Comparison of ENCODE assay signal across 29 cellular contexts in the genomic region with DNA sequence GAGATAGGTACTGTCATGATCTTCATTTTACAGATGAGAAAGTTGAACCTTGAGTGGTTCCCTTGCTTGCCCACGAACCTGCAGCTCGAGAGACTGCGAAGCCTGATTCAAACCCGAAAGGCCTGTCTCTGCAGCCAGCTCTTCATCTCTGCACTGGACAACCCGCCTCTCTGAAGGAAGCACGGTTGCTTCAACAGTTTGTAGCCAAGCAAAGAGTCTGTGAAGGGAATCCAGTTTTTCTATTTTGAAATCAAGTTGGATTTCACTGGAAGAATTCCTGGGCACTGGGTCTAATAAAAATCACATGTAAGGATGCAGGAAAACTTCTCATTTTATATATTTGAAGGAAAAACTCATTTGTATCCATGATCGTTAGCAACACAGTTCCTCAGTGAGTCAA. TPM values are rescaled to one million over a fixed set of nuclear protein-coding genes. Genes with fewer than 3 reads are reported as not detected.
DNase-seq lines count a peak whose midpoint lies in the region; ATAC-seq and TF ChIP-seq lines count a peak whose summit lies in the region.
"Had no signal": no experiment of that assay in that cellular context is flagged by ENCODE, and none has a peak within 500 bp of the region (broad histone marks: within the 10 kb centered on the region; RNA-seq: fewer than 3 reads in every experiment).

No MANE protein-coding gene starts in this region.

- H3K27ac ChIP-seq in GM23248 (peak overlapping the region; percentile 26), endodermal cell (ENCODE audit: low read depth, low read length) (peak overlapping the region; percentile 19)
- H3K27ac ChIP-seq: A549, ascending aorta, C4-2B had no signal

- H3K9ac ChIP-seq in GM23248 = peak overlapping the region; percentile 55
- H3K9ac ChIP-seq in endodermal cell (ENCODE audit: extremely low read depth, low read length, poor library complexity, severe bottlenecking) = no peak overlapping the region

- peaks cover 25% of the 10 kb centered on the region for H3K4me1 Mint-ChIP-seq in endodermal cell
- peaks cover 30% of the 10 kb centered on the region for H3K4me1 Mint-ChIP-seq in stimulated activated effector memory CD8-positive, alpha-beta T cell treated with anti-CD3 and anti-CD28 coated beads, Interleukin-12 subunit alpha, Interleukin-12 subunit beta, amount 100 ng/mL, for 72 hours
- H3K4me1 Mint-ChIP-seq in activated T-cell treated with anti-CD3 and anti-CD28 coated beads, Interleukin-2, amount 50 U/mL, for 4 hours (ENCODE audit: low read depth) = peaks cover 26% of the 10 kb centered on the region

- H3K27me3 ChIP-seq in GM23248 (replicated peaks; ENCODE audit: insufficient read depth) (no peaks in the 10 kb centered on the region), endodermal cell (ENCODE audit: control insufficient read depth, insufficient read depth, low read length, poor library complexity, severe bottlenecking) (no peaks in the 10 kb centered on the region)
- H3K27me3 ChIP-seq: ascending aorta, Peyer's patch had no signal

- H3K9me2 ChIP-seq in GM23248 (ENCODE audit: insufficient read depth) = no peaks in the 10 kb centered on the region

- peaks cover 11% of the 10 kb centered on the region; the same call in 1 of the 2 replicates for H3K4me1 ChIP-seq in GM23248 (ENCODE audit: insufficient read depth)
- peaks cover 9% of the 10 kb centered on the region for H3K4me1 ChIP-seq in endodermal cell (ENCODE audit: control insufficient read depth, insufficient read depth, low read length)
- H3K4me1 ChIP-seq: A549, ascending aorta, Peyer's patch had no signal

- H3K4me3 ChIP-seq in GM23248 (peak overlapping the region; percentile 68), endodermal cell (ENCODE audit: low read length) (no peak overlapping the region)
- H3K4me3 ChIP-seq: A549, ascending aorta, Peyer's patch had no signal

- no peaks in the 10 kb centered on the region for H4K20me1 ChIP-seq in GM23248 (ENCODE audit: insufficient read depth)

- H3K27ac Mint-ChIP-seq in endodermal cell = no peak overlapping the region
- H3K27ac Mint-ChIP-seq in stimulated activated effector memory CD8-positive, alpha-beta T cell treated with anti-CD3 and anti-CD28 coated beads, Interleukin-12 subunit alpha, Interleukin-12 subunit beta, amount 100 ng/mL, for 72 hours = peak overlapping the region; percentile 9
- H3K27ac Mint-ChIP-seq: activated naive CD8-positive, alpha-beta T cell; naive thymus-derived CD8-positive, alpha-beta T cell; type B pancreatic cell had no signal

- H2AFZ ChIP-seq in GM23248 = peak overlapping the region; percentile 85

- intact Hi-C loops in left ventricle myocardium superior (cut with micrococcal nuclease) = no loop called here
- intact Hi-C loops in Right ventricle myocardium inferior (cut with DNase I) = no loop called here

- no peak overlapping the region for H3K4me3 Mint-ChIP-seq in endodermal cell
- peak overlapping the region; percentile 15 for H3K4me3 Mint-ChIP-seq in stimulated activated effector memory CD8-positive, alpha-beta T cell treated with anti-CD3 and anti-CD28 coated beads, Interleukin-12 subunit alpha, Interleukin-12 subunit beta, amount 100 ng/mL, for 72 hours
- H3K4me3 Mint-ChIP-seq in activated T-cell treated with anti-CD3 and anti-CD28 coated beads, Interleukin-2, amount 50 U/mL, for 4 hours = no peak overlapping the region
- H3K4me3 Mint-ChIP-seq: activated naive CD8-positive, alpha-beta T cell; type B pancreatic cell had no signal

- no peaks in the 10 kb centered on the region for H3K9me3 ChIP-seq in GM23248 (ENCODE audit: low read depth)
- H3K9me3 ChIP-seq in endodermal cell (ENCODE audit: control insufficient read depth, low read length) = no peaks in the 10 kb centered on the region
- H3K9me3 ChIP-seq: A549, ascending aorta, Peyer's patch had no signal

- no peaks in the 10 kb centered on the region for H3K27me3 Mint-ChIP-seq in endodermal cell (ENCODE audit: insufficient read depth)
- no peaks in the 10 kb centered on the region for H3K27me3 Mint-ChIP-seq in activated T-cell treated with anti-CD3 and anti-CD28 coated beads, Interleukin-2, amount 50 U/mL, for 4 hours (ENCODE audit: low read depth)
- H3K27me3 Mint-ChIP-seq: activated naive CD8-positive, alpha-beta T cell had no signal

- DNase-seq in left ventricle myocardium superior (no peak), Right ventricle myocardium inferior (ENCODE audit: missing footprints) (no peak), GM23248 (peak; percentile 65), endodermal cell (no peak), NCI-H82 treated with DMSO at 0.1 percent for 48 hours (lab: John Stamatoyannopoulos, UW; ENCODE audit: unreplicated experiment) (no peak)
- no peak for DNase-seq in stimulated activated effector memory CD8-positive, alpha-beta T cell treated with anti-CD3 and anti-CD28 coated beads, Interleukin-12 subunit alpha, Interleukin-12 subunit beta, amount 100 ng/mL, for 72 hours (ENCODE audit: low spot score in 2 of 2)
- DNase-seq in activated T-cell treated with anti-CD3 and anti-CD28 coated beads, Interleukin-2, amount 50 U/mL, for 4 hours = no peak
- DNase-seq: activated CD4-positive, alpha-beta T cell treated with anti-CD3 and anti-CD28 coated beads, Interleukin-2, amount 50 U/mL, for 4 hours; activated CD8-positive, alpha-beta memory T cell treated with anti-CD3 and anti-CD28 coated beads, Interleukin-2, amount 50 U/mL, for 4 hours; islet precursor cell; naive thymus-derived CD8-positive, alpha-beta T cell; NCI-H1092; NCI-H187; NCI-H2171; NCI-H524; Peyer's patch; SIG-M5; stimulated activated CD8-positive, alpha-beta memory T cell treated with anti-CD3 and anti-CD28 coated beads, Interleukin-4, amount 100 ng/mL, for 48 hours; T1000 had no signal

- in situ Hi-C loops in GM23248 (cut with MboI) = no loop called here

- ATAC-seq in left ventricle myocardium superior = peak; percentile 26
- no peak for ATAC-seq in Right ventricle myocardium inferior
- no peak for ATAC-seq in stimulated activated effector memory CD8-positive, alpha-beta T cell treated with anti-CD3 and anti-CD28 coated beads, Interleukin-12 subunit alpha, Interleukin-12 subunit beta, amount 100 ng/mL, for 72 hours
- no peak for ATAC-seq in GM21447 (IDR thresholded peaks at IDR 0.05; ENCODE audit: unreplicated experiment)
- ATAC-seq in activated T-cell treated with anti-CD3 and anti-CD28 coated beads, Interleukin-2, amount 50 U/mL, for 4 hours = no peak
- ATAC-seq: A549 had no signal

- no peaks in the 10 kb centered on the region for H3K36me3 Mint-ChIP-seq in endodermal cell (ENCODE audit: low read depth)
- H3K36me3 Mint-ChIP-seq in stimulated activated effector memory CD8-positive, alpha-beta T cell treated with anti-CD3 and anti-CD28 coated beads, Interleukin-12 subunit alpha, Interleukin-12 subunit beta, amount 100 ng/mL, for 72 hours = peaks cover 6% of the 10 kb centered on the region
- no peaks in the 10 kb centered on the region for H3K36me3 Mint-ChIP-seq in activated T-cell treated with anti-CD3 and anti-CD28 coated beads, Interleukin-2, amount 50 U/mL, for 4 hours (ENCODE audit: insufficient read depth)
- H3K36me3 Mint-ChIP-seq: activated naive CD8-positive, alpha-beta T cell; naive thymus-derived CD8-positive, alpha-beta T cell; type B pancreatic cell had no signal

- H3K9me3 Mint-ChIP-seq in endodermal cell = no peaks in the 10 kb centered on the region
- H3K9me3 Mint-ChIP-seq in stimulated activated effector memory CD8-positive, alpha-beta T cell treated with anti-CD3 and anti-CD28 coated beads, Interleukin-12 subunit alpha, Interleukin-12 subunit beta, amount 100 ng/mL, for 72 hours = no peaks in the 10 kb centered on the region
- no peaks in the 10 kb centered on the region for H3K9me3 Mint-ChIP-seq in activated T-cell treated with anti-CD3 and anti-CD28 coated beads, Interleukin-2, amount 50 U/mL, for 4 hours
- H3K9me3 Mint-ChIP-seq: naive thymus-derived CD8-positive, alpha-beta T cell; type B pancreatic cell had no signal

- H3K36me3 ChIP-seq in GM23248 (ENCODE audit: low read depth) (no peaks in the 10 kb centered on the region), endodermal cell (ENCODE audit: control insufficient read depth, insufficient read depth, low read length) (no peaks in the 10 kb centered on the region)
- H3K36me3 ChIP-seq: ascending aorta, Peyer's patch had no signal

- no peaks in the 10 kb centered on the region for H3K79me2 ChIP-seq in GM23248 (ENCODE audit: insufficient read depth)

- TF ChIP-seq CTCF in endodermal cell (conservative IDR thresholded peaks at IDR 0.05) = no peak

- H3F3A ChIP-seq in GM23248 (ENCODE audit: insufficient read depth) = no peaks in the 10 kb centered on the region

- H3K4me2 ChIP-seq in GM23248 (ENCODE audit: unreplicated experiment) = peak overlapping the region; percentile 79
- H3K4me2 ChIP-seq: A549 had no signal

- 3 to 7% methylated on average over 7 of the region's 7 CpGs for WGBS in GM23248 (ENCODE audit: low coverage in 1 of 2, low lambda C conversion rate in 2 of 2, missing lambda C conversion rate in 2 of 2), 2 experiments
- WGBS in endodermal cell (ENCODE audit: insufficient coverage in 1 of 2, insufficient read length in 1 of 2), 2 experiments = 90 to 96% methylated on average over 5 to 7 of the region's 7 CpGs

RNA-seq across cellular contexts. Expression of a gene that starts 21.3 kb away (rescaled TPM):
- not detected for total RNA-seq in left ventricle myocardium superior
- total RNA-seq in Right ventricle myocardium inferior = not detected
- not detected in 2 replicates for total RNA-seq in GM23248 (2014; rRNA removed; shearing (Covaris generic))
- polyA plus RNA-seq in GM23248 (2016; fragmentation: Nextera tagmentation; extraction: Ambion mirVana) = not detected in 2 replicates
- not detected for total RNA-seq in endodermal cell
- polyA plus RNA-seq in endodermal cell (2013, experiment 1 of 2) = not detected
- polyA plus RNA-seq in endodermal cell (2013, experiment 2 of 2) = not detected
- 100 to 1,000 TPM; 161 to 213 (median 177) TPM for total RNA-seq in activated T-cell treated with anti-CD3 and anti-CD28 coated beads, Interleukin-2, amount 50 U/mL, for 4 hours
- total RNA-seq: ascending aorta, cardiac septum, Daoy, H4 had no signal
- polyA plus RNA-seq: A549 had no signal

RNA-seq across cellular contexts. Expression of a gene that starts 47.7 kb away (rescaled TPM):
- total RNA-seq in left ventricle myocardium superior = not detected
- total RNA-seq in Right ventricle myocardium inferior = 0.19 TPM
- total RNA-seq in GM23248 (2014; rRNA removed; shearing (Covaris generic)) = not detected in 2 replicates
- polyA plus RNA-seq in GM23248 (2016; fragmentation: Nextera tagmentation; extraction: Ambion mirVana) = not detected in 2 replicates
- total RNA-seq in endodermal cell = not detected
- not detected for polyA plus RNA-seq in endodermal cell (2013, experiment 1 of 2)
- polyA plus RNA-seq in endodermal cell (2013, experiment 2 of 2) = not detected
- total RNA-seq in activated T-cell treated with anti-CD3 and anti-CD28 coated beads, Interleukin-2, amount 50 U/mL, for 4 hours = 100 to 1,000 TPM; 221 to 307 (median 278) TPM
- total RNA-seq: ascending aorta, cardiac septum, Daoy, H4, skeletal muscle tissue had no signal
- polyA plus RNA-seq: A549 had no signal

Comparison
In these comparisons a context has a peak if more than half of its experiments do, and no peak if none do; other contexts are left out.
1. RNA of a gene that starts 21.3 kb away (total RNA-seq): 161 to 213 TPM in activated T-cell treated with anti-CD3 and anti-CD28 coated beads, Interleukin-2, amount 50 U/mL, for 4 hours; not detected in left ventricle myocardium superior (single experiment), not detected in Right ventricle myocardium inferior (single experiment), not detected in GM23248 and not detected in endodermal cell; every median in the first group is over 100 times any median in the second.
2. RNA of a gene that starts 47.7 kb away (total RNA-seq): 221 to 307 TPM in activated T-cell treated with anti-CD3 and anti-CD28 coated beads, Interleukin-2, amount 50 U/mL, for 4 hours; 0.19 TPM in Right ventricle myocardium inferior (single experiment), not detected in left ventricle myocardium superior (single experiment), not detected in GM23248 and not detected in endodermal cell; every median in the first group is over 100 times any median in the second.